ENCODE assay signal across 1 cellular context in the genomic region with DNA sequence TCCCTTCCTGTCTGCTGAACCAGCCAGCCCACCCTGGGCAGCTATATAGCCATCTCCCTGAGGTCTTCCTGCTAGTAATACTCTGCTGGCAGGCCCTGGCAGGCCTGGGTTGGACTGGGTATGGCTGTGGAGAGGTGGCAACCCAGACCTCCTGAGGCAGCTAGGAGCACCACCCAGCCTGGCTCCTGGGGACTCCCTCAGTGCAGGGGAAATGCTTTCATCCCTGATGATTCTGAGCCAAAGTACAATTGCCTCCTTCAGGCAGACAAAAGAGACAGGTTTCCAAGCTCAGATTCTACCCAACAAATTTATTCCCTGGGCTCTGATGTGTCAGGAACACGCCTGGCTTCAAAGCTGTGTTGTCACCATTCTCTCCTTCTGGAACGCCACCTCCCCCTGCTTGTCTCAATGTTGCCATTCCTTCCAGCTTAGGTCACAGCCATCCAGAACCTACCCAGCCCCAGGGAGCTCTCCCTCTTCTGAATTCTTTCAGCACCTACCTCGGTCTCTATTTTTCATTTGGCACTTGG.
TF ChIP-seq lines count a peak whose summit lies in the region.

No MANE protein-coding gene starts in this region.

TF ChIP-seq in H1, 55 proteins besides CTCF, POLR2A, EP300 and RAD21:
- TF ChIP-seq SIN3A (conservative IDR thresholded peaks at IDR 0.05 in 1 of 2, IDR thresholded peaks at IDR 0.05 in 1 of 2; ENCODE audit: low read depth in 1 of 2, low read length in 2 of 2) = no peak
- no peak for TF ChIP-seq CBX8 (IDR thresholded peaks at IDR 0.05; ENCODE audit: borderline replicate concordance, low read depth, low read length)
- no peak for TF ChIP-seq YY1 (IDR thresholded peaks at IDR 0.05; ENCODE audit: low read depth, low read length)
- TF ChIP-seq TCF12 (IDR thresholded peaks at IDR 0.05; ENCODE audit: low read depth, low read length) = no peak
- TF ChIP-seq JUN (IDR thresholded peaks at IDR 0.05; ENCODE audit: low read depth, low read length) = peak; percentile 71; the same call in 1 of the 2 replicates
- peak; percentile 37 for TF ChIP-seq ASH2L (IDR thresholded peaks at IDR 0.05; ENCODE audit: low read length)
- TF ChIP-seq RFX5 (IDR thresholded peaks at IDR 0.05; ENCODE audit: borderline replicate concordance, low read depth, low read length) = no peak
